In genomic region chr17:39547713-39548478, GRCh38 we compare ENCODE assay signal across 8 cellular contexts. TPM values are rescaled to one million over a fixed set of nuclear protein-coding genes. Genes with fewer than 3 reads are reported as not detected.
DNase-seq lines count a peak whose midpoint lies in the region; ATAC-seq lines count a peak whose summit lies in the region.

No MANE protein-coding gene starts in this region.

- no peak for ATAC-seq in HG02759 (IDR thresholded peaks at IDR 0.05; ENCODE audit: unreplicated experiment)

- DNase-seq in NCI-H2081 (lab: John Stamatoyannopoulos, UW) (peak; percentile 52 to 54), NCI-H2081 treated with DMSO at 0.1 percent for 48 hours (lab: John Stamatoyannopoulos, UW) (no peak), NCI-H2171 (lab: John Stamatoyannopoulos, UW) (peak; percentile 42), dermis blood vessel endothelial cell (peak; percentile 66), medulla oblongata (ENCODE audit: extremely low spot score) (peak; percentile 40)
- peak; percentile 64 to 73 for DNase-seq in activated CD4-positive, alpha-beta T cell treated with anti-CD3 and anti-CD28 coated beads, Interleukin-2, amount 50 U/mL, for 24 hours (ENCODE audit: low read depth in 1 of 2, low spot score in 1 of 2)
- peak; percentile 29 to 54 for DNase-seq in stimulated activated CD8-positive, alpha-beta memory T cell treated with anti-CD3 and anti-CD28 coated beads, Interleukin-15, amount 100 ng/mL, for 4 hours (ENCODE audit: low read depth in 2 of 2)

RNA-seq across cellular contexts. Expression of gene NEUROD2, which starts 59.8 kb away (rescaled TPM):
- not detected in 2 replicates for total RNA-seq in dermis blood vessel endothelial cell
